In the genomic region with DNA sequence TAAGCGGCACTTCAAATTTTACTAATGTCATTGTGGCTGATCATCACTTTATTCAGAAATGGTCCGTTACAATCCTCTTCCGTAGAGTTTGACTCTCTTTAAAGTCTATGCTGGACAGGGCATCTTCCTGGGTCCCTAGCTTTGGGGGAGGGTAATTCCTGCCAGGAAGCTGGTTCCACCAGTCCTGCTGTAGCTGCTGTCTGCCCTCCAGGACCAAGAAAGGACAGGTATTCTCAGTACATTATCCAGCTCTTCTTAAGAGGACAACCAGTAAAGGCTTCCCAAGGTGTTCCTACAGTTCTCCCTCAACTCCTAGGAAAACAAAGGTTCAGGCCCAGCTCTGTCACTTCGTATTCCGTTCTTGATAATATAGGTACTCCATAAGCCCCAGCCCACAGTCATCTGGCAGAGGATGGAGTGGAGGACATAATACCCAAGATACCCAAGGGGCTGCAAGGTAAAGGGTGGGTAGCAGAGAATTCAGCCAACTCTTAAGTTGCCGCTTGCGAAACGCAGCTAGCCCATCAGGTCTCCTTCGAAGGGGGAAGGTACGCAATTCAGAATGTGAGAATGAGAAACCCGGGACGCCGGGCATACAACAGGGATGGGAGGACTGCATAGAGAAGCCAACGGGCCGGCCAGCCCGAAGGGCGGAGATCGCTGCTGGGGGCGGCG, we compare ENCODE assay signal across 1 cellular context.
TF ChIP-seq lines count a peak whose summit lies in the region.

No MANE protein-coding gene starts in this region.

TF ChIP-seq in endothelial cell of umbilical vein, 7 proteins besides CTCF, POLR2A, EP300 and RAD21 (continued from another document):
- no peak for TF ChIP-seq MAX (IDR thresholded peaks at IDR 0.05; ENCODE audit: insufficient read depth, insufficient read length)
TF ChIP-seq in endothelial cell of umbilical vein: peak in this region for 0.
